In genomic region chr11:95067828-95068244, GRCh38 we compare ENCODE assay signal across 9 cellular contexts. TPM values are rescaled to one million over a fixed set of nuclear protein-coding genes. Genes with fewer than 3 reads are reported as not detected.
DNase-seq lines count a peak whose midpoint lies in the region; ATAC-seq and TF ChIP-seq lines count a peak whose summit lies in the region.
"Had no signal": no experiment of that assay in that cellular context is flagged by ENCODE, and none has a peak within 500 bp of the region (broad histone marks: within the 10 kb centered on the region; RNA-seq: fewer than 3 reads in every experiment).

No MANE protein-coding gene starts in this region.

- H3K27me3 Mint-ChIP-seq in nephron progenitor cell (ENCODE audit: low read depth, poor library complexity): peaks cover 6% of the 10 kb centered on the region

- TF ChIP-seq CTCF in epithelial cell of proximal tubule (conservative IDR thresholded peaks at IDR 0.05; ENCODE audit: low read depth, low read length) (no peak), nephron progenitor cell (IDR thresholded peaks at IDR 0.05) (no peak)

- no peak for ATAC-seq in HG03378 (IDR thresholded peaks at IDR 0.05; ENCODE audit: unreplicated experiment)

- H3K4me3 Mint-ChIP-seq in nephron progenitor cell: peak overlapping the region; percentile 97

- peak overlapping the region; percentile 95 for H3K27ac Mint-ChIP-seq in nephron progenitor cell

- H3K9me3 Mint-ChIP-seq in nephron progenitor cell: no peaks in the 10 kb centered on the region

- peaks cover 22% of the 10 kb centered on the region for H3K4me1 Mint-ChIP-seq in nephron progenitor cell

- DNase-seq in stimulated activated CD8-positive, alpha-beta memory T cell treated with anti-CD3 and anti-CD28 coated beads, Interleukin-12 subunit alpha, Interleukin-12 subunit beta, amount 100 ng/mL, for 1 hour (ENCODE audit: low read depth): peak; percentile 15
- DNase-seq in stimulated activated CD8-positive, alpha-beta memory T cell treated with anti-CD3 and anti-CD28 coated beads, Interleukin-4, amount 100 ng/mL, for 48 hours: no peak
- DNase-seq in T-helper 9 cell (peak; percentile 11), epithelial cell of proximal tubule (ENCODE audit: low read depth) (no peak), nephron progenitor cell (no peak), OCI-M1 (lab: John Stamatoyannopoulos, UW) (no peak)
- no peak for DNase-seq in activated CD8-positive, alpha-beta memory T cell treated with anti-CD3 and anti-CD28 coated beads, Interleukin-2, amount 50 U/mL, for 48 hours

- H3K4me3 ChIP-seq in epithelial cell of proximal tubule (ENCODE audit: low read depth, low read length): peak overlapping the region; percentile 65

- H3K36me3 Mint-ChIP-seq in nephron progenitor cell (ENCODE audit: low read depth): peaks cover 6% of the 10 kb centered on the region

RNA-seq across cellular contexts. Expression of gene SRSF8, which starts 1.1 kb away (rescaled TPM):
- total RNA-seq in epithelial cell of proximal tubule: 16.9 and 21.3 TPM in 2 replicates

RNA-seq across cellular contexts. Expression of gene KDM4F, which starts 18.6 kb away (rescaled TPM):
- total RNA-seq in epithelial cell of proximal tubule: not detected in 2 replicates
- total RNA-seq: glomerular endothelial cell had no signal

RNA-seq across cellular contexts. Expression of gene ENDOD1, which starts 21.8 kb away (rescaled TPM):
- total RNA-seq in epithelial cell of proximal tubule: 23.2 and 36.6 TPM in 2 replicates

RNA-seq across cellular contexts. Expression of gene KDM4E, which starts 42.8 kb away (rescaled TPM):
- not detected in 2 replicates for total RNA-seq in epithelial cell of proximal tubule
- total RNA-seq: glomerular endothelial cell had no signal

Comparison
In these comparisons a context has a peak if more than half of its experiments do, and no peak if none do; other contexts are left out.
1. DNase-seq: peak in stimulated activated CD8-positive, alpha-beta memory T cell treated with anti-CD3 and anti-CD28 coated beads, Interleukin-12 subunit alpha, Interleukin-12 subunit beta, amount 100 ng/mL, for 1 hour (single experiment) and T-helper 9 cell (single experiment); none in stimulated activated CD8-positive, alpha-beta memory T cell treated with anti-CD3 and anti-CD28 coated beads, Interleukin-4, amount 100 ng/mL, for 48 hours (single experiment), epithelial cell of proximal tubule (single experiment), nephron progenitor cell (single experiment), activated CD8-positive, alpha-beta memory T cell treated with anti-CD3 and anti-CD28 coated beads, Interleukin-2, amount 50 U/mL, for 48 hours (single experiment) and OCI-M1 (single experiment).